ENCODE assay signal across 10 cellular contexts in the genomic region with DNA sequence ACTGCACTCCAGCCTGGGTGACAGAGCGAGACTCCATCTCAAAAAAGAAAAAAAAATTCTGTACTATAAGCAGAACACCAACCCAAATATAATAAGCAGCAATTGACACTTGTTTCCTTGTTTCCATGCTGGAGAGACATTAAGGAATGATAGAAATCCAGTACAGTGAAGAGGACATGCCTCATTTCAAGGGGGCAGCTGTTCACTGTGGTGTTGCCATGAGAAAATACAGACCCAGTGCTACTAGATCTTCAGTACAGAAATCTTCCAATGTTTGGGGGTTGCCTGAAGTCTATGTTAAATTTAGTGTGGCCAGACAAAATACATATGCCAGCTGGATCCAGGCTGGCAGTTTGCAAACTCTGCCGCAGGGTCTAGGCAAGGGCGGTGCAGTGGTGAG. TPM values are rescaled to one million over a fixed set of nuclear protein-coding genes. Genes with fewer than 3 reads are reported as not detected.
A peak's percentile ranks its signal among the peaks of the same experiment; 100 is the strongest.
DNase-seq lines count a peak whose midpoint lies in the region; TF ChIP-seq lines count a peak whose summit lies in the region.
"Had no signal": no experiment of that assay in that cellular context is flagged by ENCODE, and none has a peak within 500 bp of the region (broad histone marks: within the 10 kb centered on the region; RNA-seq: fewer than 3 reads in every experiment).

No MANE protein-coding gene starts in this region.

- peaks cover 10% of the 10 kb centered on the region for H3K4me1 ChIP-seq in hepatocyte (ENCODE audit: insufficient read depth)
- peaks cover 0 to 38% of the 10 kb centered on the region in 2 donors for H3K4me1 ChIP-seq in thyroid gland

- no peak overlapping the region for H3K4me2 ChIP-seq in hepatocyte

- TF ChIP-seq POLR2A in thyroid gland (IDR thresholded peaks at IDR 0.05): no peak

- H3K27ac Mint-ChIP-seq in activated naive CD4-positive, alpha-beta T cell treated with anti-CD3 and anti-CD28 coated beads, Interleukin-2, amount 10 ng/mL, durations not matched to agents 7 days and 5 days: peak overlapping the region; percentile 50
- peak overlapping the region; percentile 99 for H3K27ac Mint-ChIP-seq in activated CD4-positive, alpha-beta memory T cell treated with anti-CD3 and anti-CD28 coated beads for 36 hours

- no peak overlapping the region for H3K4me3 Mint-ChIP-seq in activated naive CD4-positive, alpha-beta T cell treated with anti-CD3 and anti-CD28 coated beads, Interleukin-2, amount 10 ng/mL, durations not matched to agents 7 days and 5 days
- H3K4me3 Mint-ChIP-seq in activated CD4-positive, alpha-beta memory T cell treated with anti-CD3 and anti-CD28 coated beads for 36 hours: no peak overlapping the region

- CTCF ChIA-PET in activated naive CD4-positive, alpha-beta T cell treated with anti-CD3 and anti-CD28 coated beads, Interleukin-2, amount 10 ng/mL, durations not matched to agents 7 days and 5 days (lab: Charles Lee): interaction anchor here (0.8 to 1.6 kb wide), 3 partner anchors 12 to 21 kb away, joined by 4 to 6 read pairs (median 6); no protein-coding TSS in a partner anchor
- CTCF ChIA-PET in activated CD4-positive, alpha-beta memory T cell treated with anti-CD3 and anti-CD28 coated beads for 36 hours (lab: Charles Lee): interaction anchor here (1.4 to 11.8 kb wide), 3 partner anchors 12 to 26 kb away, joined by 5 to 117 read pairs (median 5); no protein-coding TSS in a partner anchor

- peak overlapping the region; percentile 72 for H3K27ac ChIP-seq in hepatocyte
- peak overlapping the region in 2 of 3 donors; percentile 44 to 66 for H3K27ac ChIP-seq in thyroid gland
- H3K27ac ChIP-seq: SJSA1 had no signal

- intact Hi-C loops in activated CD4-positive, alpha-beta memory T cell treated with anti-CD3 and anti-CD28 coated beads for 36 hours (cut with micrococcal nuclease): loop anchor here (2.0 kb wide), 1 partner anchor 16 kb away; no protein-coding TSS in a partner anchor
- intact Hi-C loops in thyroid gland (cut with DNase I): no loop called here

- peaks cover 5% of the 10 kb centered on the region for H3K9me3 Mint-ChIP-seq in activated naive CD4-positive, alpha-beta T cell treated with anti-CD3 and anti-CD28 coated beads, Interleukin-2, amount 10 ng/mL, durations not matched to agents 7 days and 5 days
- H3K9me3 Mint-ChIP-seq in activated CD4-positive, alpha-beta memory T cell treated with anti-CD3 and anti-CD28 coated beads for 36 hours: no peaks in the 10 kb centered on the region

- TF ChIP-seq CTCF in hepatocyte (IDR thresholded peaks at IDR 0.05; ENCODE audit: poor library complexity): no peak
- no peak for TF ChIP-seq CTCF in thyroid gland (IDR thresholded peaks at IDR 0.05)

- no peaks in the 10 kb centered on the region for H3K27me3 ChIP-seq in hepatocyte
- H3K27me3 ChIP-seq in thyroid gland: no peaks in the 10 kb centered on the region
- H3K27me3 ChIP-seq: SJSA1, tibial artery had no signal

- WGBS in hepatocyte (ENCODE audit: low lambda C conversion rate, missing lambda C conversion rate): 99% methylated on average over 3 of the region's 3 CpGs
- 98 to 99% methylated on average over 3 of the region's 3 CpGs for WGBS in thyroid gland, 2 donors

- H3K36me3 ChIP-seq in hepatocyte (replicated peaks; ENCODE audit: insufficient read depth, low read depth) (no peaks in the 10 kb centered on the region), thyroid gland (no peaks in the 10 kb centered on the region)
- H3K36me3 ChIP-seq: SJSA1, tibial artery had no signal

- POLR2A ChIA-PET in activated CD4-positive, alpha-beta memory T cell treated with anti-CD3 and anti-CD28 coated beads for 36 hours (lab: Charles Lee): no interaction called here

- no peaks in the 10 kb centered on the region for H4K20me1 ChIP-seq in hepatocyte (ENCODE audit: insufficient read depth, poor library complexity, severe bottlenecking)

- H3K36me3 Mint-ChIP-seq in activated naive CD4-positive, alpha-beta T cell treated with anti-CD3 and anti-CD28 coated beads, Interleukin-2, amount 10 ng/mL, durations not matched to agents 7 days and 5 days: peaks cover 8% of the 10 kb centered on the region
- H3K36me3 Mint-ChIP-seq in activated CD4-positive, alpha-beta memory T cell treated with anti-CD3 and anti-CD28 coated beads for 36 hours: no peaks in the 10 kb centered on the region

- H3K4me3 ChIP-seq in hepatocyte (no peak overlapping the region), thyroid gland (replicated peaks in 1 of 3) (no peak overlapping the region)
- H3K4me3 ChIP-seq: SJSA1, tibial artery had no signal

- H3K27me3 Mint-ChIP-seq in activated naive CD4-positive, alpha-beta T cell treated with anti-CD3 and anti-CD28 coated beads, Interleukin-2, amount 10 ng/mL, durations not matched to agents 7 days and 5 days: no peaks in the 10 kb centered on the region
- no peaks in the 10 kb centered on the region for H3K27me3 Mint-ChIP-seq in activated CD4-positive, alpha-beta memory T cell treated with anti-CD3 and anti-CD28 coated beads for 36 hours

- H3K9me3 ChIP-seq in hepatocyte (ENCODE audit: low read depth): no peaks in the 10 kb centered on the region
- H3K9me3 ChIP-seq in thyroid gland: no peaks in the 10 kb centered on the region
- H3K9me3 ChIP-seq: SJSA1, tibial artery had no signal

- H3K4me1 Mint-ChIP-seq in activated naive CD4-positive, alpha-beta T cell treated with anti-CD3 and anti-CD28 coated beads, Interleukin-2, amount 10 ng/mL, durations not matched to agents 7 days and 5 days: peaks cover 85% of the 10 kb centered on the region
- peaks cover 76% of the 10 kb centered on the region for H3K4me1 Mint-ChIP-seq in activated CD4-positive, alpha-beta memory T cell treated with anti-CD3 and anti-CD28 coated beads for 36 hours (ENCODE audit: low read depth)

- DNase-seq in activated naive CD4-positive, alpha-beta T cell treated with anti-CD3 and anti-CD28 coated beads, Interleukin-2, amount 10 ng/mL, durations not matched to agents 7 days and 5 days: no peak
- no peak for DNase-seq in activated naive CD4-positive, alpha-beta T cell (lab: John Stamatoyannopoulos, UW)
- no peak for DNase-seq in activated CD4-positive, alpha-beta memory T cell treated with anti-CD3 and anti-CD28 coated beads for 36 hours
- DNase-seq in hepatocyte (ENCODE audit: low spot score) (no peak), thyroid gland (no peak), NCI-H510A (lab: John Stamatoyannopoulos, UW) (no peak), NCI-H1694 (lab: John Stamatoyannopoulos, UW) (no peak)
- DNase-seq in effector CD4-positive, alpha-beta T cell: no peak

- no peaks in the 10 kb centered on the region for H3K9me2 ChIP-seq in hepatocyte (replicated peaks; ENCODE audit: insufficient read depth)

- no peaks in the 10 kb centered on the region for H3K79me2 ChIP-seq in hepatocyte

- H2AFZ ChIP-seq in hepatocyte: no peak overlapping the region

RNA-seq across cellular contexts. Expression of a gene that starts 6.3 kb away (rescaled TPM):
- total RNA-seq in activated CD4-positive, alpha-beta memory T cell treated with anti-CD3 and anti-CD28 coated beads for 36 hours: 1,000 to 10,000 TPM; 2,535 to 2,567 TPM
- total RNA-seq in hepatocyte (2,904 and 3,356 TPM in 2 replicates), thyroid gland (1,000 to 10,000 TPM in 3 of 4 donors, 100 to 1,000 TPM in 1; 958 to 1,745 (median 1,373) TPM)
- 2,879 and 3,340 TPM in 2 replicates for polyA plus RNA-seq in hepatocyte

RNA-seq across cellular contexts. Expression of a gene that starts 18.3 kb away (rescaled TPM):
- total RNA-seq in activated CD4-positive, alpha-beta memory T cell treated with anti-CD3 and anti-CD28 coated beads for 36 hours: 10 to 100 TPM; 29.6 to 30.1 TPM
- total RNA-seq in hepatocyte (2.2 and 4.1 TPM in 2 replicates), thyroid gland (1 to 10 TPM in 1 of 4 donors, under 1 TPM in 1, not detected in 2; 0.20 to 1.9 TPM)
- 1.6 and 2.9 TPM in 2 replicates for polyA plus RNA-seq in hepatocyte
